Comparison of ENCODE assay signal across 8 cellular contexts in the genomic region with DNA sequence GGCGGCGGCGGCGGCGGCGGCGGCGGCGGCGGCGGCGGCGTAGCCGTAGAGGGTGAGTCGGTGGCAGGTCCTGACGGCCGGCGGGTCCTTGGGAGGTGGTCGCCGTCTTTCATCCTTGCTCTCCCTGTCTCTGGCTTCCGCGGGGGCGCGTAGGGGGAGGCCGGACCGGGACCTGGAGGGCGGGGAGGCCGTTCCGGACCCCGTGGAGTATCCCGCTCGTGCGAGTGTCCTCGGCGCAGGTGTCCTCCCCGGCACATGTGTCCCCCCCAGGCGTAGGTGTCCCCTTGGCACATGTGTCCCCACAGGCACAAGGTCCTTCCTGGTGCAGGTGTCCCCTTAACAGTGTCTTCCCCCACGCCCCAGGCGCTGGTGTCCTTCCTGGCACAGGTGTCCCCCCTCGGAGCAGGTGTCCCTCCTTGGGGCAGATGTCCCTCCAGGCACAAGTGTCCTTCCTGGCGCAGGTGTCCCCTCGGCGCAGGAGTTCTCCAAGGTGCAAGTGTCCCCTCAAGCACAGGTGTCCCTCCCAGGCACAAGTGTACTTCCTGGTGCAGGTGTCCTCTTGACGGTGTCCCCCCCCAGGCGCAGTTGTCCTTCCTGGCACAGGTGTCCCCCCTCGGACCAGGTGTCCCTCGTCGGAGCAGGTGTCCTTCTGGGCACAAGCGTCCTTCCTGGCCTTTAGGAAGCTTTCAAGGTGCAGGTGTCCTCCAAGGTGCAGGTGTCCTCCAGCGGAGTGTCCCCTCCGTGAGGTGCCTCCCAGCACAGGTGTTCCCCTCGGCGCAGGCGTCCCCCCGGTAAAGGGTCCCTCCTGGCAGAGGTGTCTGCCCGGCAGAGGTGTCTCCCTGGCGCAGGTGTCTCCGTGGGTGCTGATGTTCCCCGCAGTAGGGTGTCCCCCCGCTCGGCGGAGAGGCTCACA. TPM values are rescaled to one million over a fixed set of nuclear protein-coding genes. Genes with fewer than 3 reads are reported as not detected.
DNase-seq lines count a peak whose midpoint lies in the region; ATAC-seq, FAIRE-seq and TF ChIP-seq lines count a peak whose summit lies in the region.

No MANE protein-coding gene starts in this region.

- H3K9me3 ChIP-seq in ES-I3 (ENCODE audit: control insufficient read depth, insufficient read depth, low read length) (no peaks in the 10 kb centered on the region), heart right ventricle (no peaks in the 10 kb centered on the region)

- H3K9me3 Mint-ChIP-seq in activated naive CD4-positive, alpha-beta T cell treated with anti-CD3 and anti-CD28 coated beads for 36 hours: no peaks in the 10 kb centered on the region

- TF ChIP-seq CTCF in heart right ventricle (IDR thresholded peaks at IDR 0.05) (no peak), retinal pigment epithelial cell (conservative IDR thresholded peaks at IDR 0.05; ENCODE audit: low read depth, low read length) (no peak)

- intact Hi-C loops in activated naive CD4-positive, alpha-beta T cell treated with anti-CD3 and anti-CD28 coated beads for 36 hours (cut with micrococcal nuclease): loop anchor here (1.0 to 2.0 kb wide), 2 partner anchors 15 to 168 kb away; no protein-coding TSS in a partner anchor
- intact Hi-C loops in heart right ventricle (cut with DNase I): loop anchor here in 2 of 10 donors (10.0 kb wide), 2 partner anchors 171 to 461 kb away; partner anchors contain the start of gene CEP72 (in 1 of the 2)

- no peak for FAIRE-seq in H54 (lab: Jason Lieb, UNC)

- H3K9ac ChIP-seq in ES-I3 (ENCODE audit: low read depth, low read length): peak overlapping the region; percentile 59

- DNase-seq in H54 (ENCODE audit: insufficient read length, low spot score) (peak; percentile 73), NCI-H1105 treated with DMSO at 0.1 percent for 48 hours (lab: John Stamatoyannopoulos, UW) (peak; percentile 47), heart right ventricle (peak in 1 of 2 donors; percentile 10), retinal pigment epithelial cell (ENCODE audit: low read depth) (no peak)
- peak; percentile 36 for DNase-seq in activated naive CD4-positive, alpha-beta T cell treated with anti-CD3 and anti-CD28 coated beads for 36 hours

- H3K36me3 ChIP-seq in ES-I3 (ENCODE audit: insufficient read depth, low read length): peaks cover 8% of the 10 kb centered on the region
- H3K36me3 ChIP-seq in heart right ventricle: peaks cover 0 to 29% (median 13%) of the 10 kb centered on the region in 9 donors

- H3K27me3 ChIP-seq in heart right ventricle: no peaks in the 10 kb centered on the region

- peak overlapping the region; percentile 51 for H3K27ac Mint-ChIP-seq in activated naive CD4-positive, alpha-beta T cell treated with anti-CD3 and anti-CD28 coated beads for 36 hours

- H3K27ac ChIP-seq in heart right ventricle: peak overlapping the region; percentile 64 to 95 (median 87)

- 25 to 27% methylated on average over 42 to 44 of the region's 62 CpGs for WGBS in heart right ventricle, 2 donors

- no peak for TF ChIP-seq POLR2A in H54 (IDR thresholded peaks at IDR 0.05; ENCODE audit: low read depth, low read length)
- no peak for TF ChIP-seq POLR2A in GM18505 (IDR thresholded peaks at IDR 0.05; ENCODE audit: borderline replicate concordance, extremely low read depth, insufficient read depth, insufficient read length)

- H3K36me3 Mint-ChIP-seq in activated naive CD4-positive, alpha-beta T cell treated with anti-CD3 and anti-CD28 coated beads for 36 hours (ENCODE audit: low read depth): peaks cover 19% of the 10 kb centered on the region

- peak overlapping the region; percentile 62 to 99 (median 87) for H3K4me3 ChIP-seq in heart right ventricle
- peak overlapping the region; percentile 97 for H3K4me3 ChIP-seq in retinal pigment epithelial cell (ENCODE audit: low read length)

- H3K4me1 Mint-ChIP-seq in activated naive CD4-positive, alpha-beta T cell treated with anti-CD3 and anti-CD28 coated beads for 36 hours (ENCODE audit: low read depth): peaks cover 31% of the 10 kb centered on the region

- CTCF ChIA-PET in activated naive CD4-positive, alpha-beta T cell treated with anti-CD3 and anti-CD28 coated beads for 36 hours (lab: Charles Lee): interaction anchor here (0.6 to 1.4 kb wide), 2 partner anchors 10 to 15 kb away, joined by 3 to 4 read pairs; no protein-coding TSS in a partner anchor

- ATAC-seq in heart right ventricle: peak; percentile 8 to 50 (median 20)
- ATAC-seq in HG03439 (IDR thresholded peaks at IDR 0.05; ENCODE audit: unreplicated experiment): no peak
- ATAC-seq in GM18505 (IDR thresholded peaks at IDR 0.05; ENCODE audit: unreplicated experiment): no peak

- no peaks in the 10 kb centered on the region for H3K27me3 Mint-ChIP-seq in activated naive CD4-positive, alpha-beta T cell treated with anti-CD3 and anti-CD28 coated beads for 36 hours (ENCODE audit: low read depth)

- H3K4me3 Mint-ChIP-seq in activated naive CD4-positive, alpha-beta T cell treated with anti-CD3 and anti-CD28 coated beads for 36 hours: peak overlapping the region; percentile 95

- H3K4me1 ChIP-seq in ES-I3 (ENCODE audit: insufficient read depth, low read length): no peaks in the 10 kb centered on the region
- H3K4me1 ChIP-seq in heart right ventricle: peaks cover 3 to 53% (median 21%) of the 10 kb centered on the region in 9 donors

RNA-seq across cellular contexts. Expression of gene EXOC3, which starts 0.5 kb away (rescaled TPM):
- 10 to 100 TPM; 41.6 to 41.7 TPM for total RNA-seq in activated naive CD4-positive, alpha-beta T cell treated with anti-CD3 and anti-CD28 coated beads for 36 hours
- 10 to 100 TPM; 35.9 to 44.7 (median 41.0) TPM for total RNA-seq in heart right ventricle
- polyA plus RNA-seq in heart right ventricle: 10 to 100 TPM; 29.0 to 29.1 TPM

Comparison
In these comparisons a context has a peak if more than half of its experiments do, and no peak if none do; other contexts are left out.
1. ATAC-seq: peak in heart right ventricle (8 of 8); none in HG03439 (single experiment) and GM18505 (single experiment).